In the genomic region with DNA sequence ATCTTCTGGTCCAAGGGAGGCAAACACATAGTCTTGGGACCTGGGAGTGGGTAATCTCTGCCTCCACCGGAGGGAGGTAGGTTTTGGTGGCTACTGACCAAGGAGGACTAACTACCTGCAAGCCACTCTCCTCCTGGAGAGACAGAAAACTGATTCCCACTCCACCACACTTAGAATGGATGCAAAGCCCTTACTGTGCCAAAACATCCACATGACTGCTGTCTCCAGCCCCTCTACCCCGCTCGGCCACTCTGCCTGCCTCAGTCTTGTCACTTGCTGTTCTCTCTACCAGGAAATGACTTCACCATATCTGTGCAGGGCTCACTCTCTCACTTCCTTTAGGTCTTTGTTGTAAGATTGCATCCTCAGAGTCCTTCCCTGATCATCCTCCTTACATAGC, we compare ENCODE assay signal across 10 cellular contexts.
DNase-seq lines count a peak whose midpoint lies in the region; ATAC-seq and TF ChIP-seq lines count a peak whose summit lies in the region.
"Had no signal": no experiment of that assay in that cellular context is flagged by ENCODE, and none has a peak within 500 bp of the region (broad histone marks: within the 10 kb centered on the region; RNA-seq: fewer than 3 reads in every experiment).

No MANE protein-coding gene starts in this region.

- peak overlapping the region; percentile 90 for H3K27ac Mint-ChIP-seq in activated T-cell treated with anti-CD3 and anti-CD28 coated beads, Interleukin-2, amount 50 U/mL, for 24 hours
- H3K27ac Mint-ChIP-seq in stimulated activated naive CD8-positive, alpha-beta T cell treated with anti-CD3 and anti-CD28 coated beads, Interleukin-15, amount 100 ng/mL, for 72 hours, result peak overlapping the region; percentile 92 to 94

- no peaks in the 10 kb centered on the region for H3K4me1 ChIP-seq in mucosa of descending colon (ENCODE audit: low read depth)

- no peak for TF ChIP-seq CTCF in mucosa of descending colon (IDR thresholded peaks at IDR 0.05)

- H3K27me3 Mint-ChIP-seq in activated T-cell treated with anti-CD3 and anti-CD28 coated beads, Interleukin-2, amount 50 U/mL, for 24 hours, result no peaks in the 10 kb centered on the region
- H3K27me3 Mint-ChIP-seq in stimulated activated naive CD8-positive, alpha-beta T cell treated with anti-CD3 and anti-CD28 coated beads, Interleukin-15, amount 100 ng/mL, for 72 hours, result no peaks in the 10 kb centered on the region

- peaks cover 8% of the 10 kb centered on the region for H3K9me3 Mint-ChIP-seq in activated T-cell treated with anti-CD3 and anti-CD28 coated beads, Interleukin-2, amount 50 U/mL, for 24 hours
- H3K9me3 Mint-ChIP-seq in stimulated activated naive CD8-positive, alpha-beta T cell treated with anti-CD3 and anti-CD28 coated beads, Interleukin-15, amount 100 ng/mL, for 72 hours, result peaks cover 0 to 6% of the 10 kb centered on the region in 2 donors

- H3K36me3 ChIP-seq in mucosa of descending colon (ENCODE audit: low read depth), result no peaks in the 10 kb centered on the region

- intact Hi-C loops in mucosa of descending colon (cut with DNase I, micrococcal nuclease), result no loop called here
- intact Hi-C loops in posterior vena cava (cut with DNase I), result no loop called here

- no peak overlapping the region for H3K4me3 ChIP-seq in mucosa of descending colon
- H3K4me3 ChIP-seq: lung had no signal

- no peaks in the 10 kb centered on the region for H3K9me3 ChIP-seq in mucosa of descending colon

- peak overlapping the region; percentile 84 for H3K4me3 Mint-ChIP-seq in activated T-cell treated with anti-CD3 and anti-CD28 coated beads, Interleukin-2, amount 50 U/mL, for 24 hours
- peak overlapping the region; percentile 88 to 92 for H3K4me3 Mint-ChIP-seq in stimulated activated naive CD8-positive, alpha-beta T cell treated with anti-CD3 and anti-CD28 coated beads, Interleukin-15, amount 100 ng/mL, for 72 hours

- peaks cover 70% of the 10 kb centered on the region for H3K4me1 Mint-ChIP-seq in activated T-cell treated with anti-CD3 and anti-CD28 coated beads, Interleukin-2, amount 50 U/mL, for 24 hours (ENCODE audit: low read depth)
- peaks cover 44% of the 10 kb centered on the region for H3K4me1 Mint-ChIP-seq in stimulated activated naive CD8-positive, alpha-beta T cell treated with anti-CD3 and anti-CD28 coated beads, Interleukin-15, amount 100 ng/mL, for 72 hours

- H3K36me3 Mint-ChIP-seq in activated T-cell treated with anti-CD3 and anti-CD28 coated beads, Interleukin-2, amount 50 U/mL, for 24 hours (ENCODE audit: low read depth), result peaks cover 31% of the 10 kb centered on the region

- peak; percentile 46 for ATAC-seq in mucosa of descending colon
- ATAC-seq in stimulated activated naive CD8-positive, alpha-beta T cell treated with anti-CD3 and anti-CD28 coated beads, Interleukin-15, amount 100 ng/mL, for 72 hours, result peak; percentile 92
- ATAC-seq in GM21619 (IDR thresholded peaks at IDR 0.05; ENCODE audit: unreplicated experiment), result no peak

- DNase-seq in activated T-cell treated with anti-CD3 and anti-CD28 coated beads for 1 hour (ENCODE audit: low read depth) (peak; percentile 9), activated T-cell treated with anti-CD3 and anti-CD28 coated beads for 4 hours (no peak), mucosa of descending colon (no peak), posterior vena cava (ENCODE audit: low spot score) (no peak), germinal center (ENCODE audit: low spot score) (no peak)
- peak; percentile 60 for DNase-seq in activated T-cell treated with anti-CD3 and anti-CD28 coated beads, Interleukin-2, amount 50 U/mL, for 24 hours
- peak; percentile 20 to 45 for DNase-seq in stimulated activated naive CD8-positive, alpha-beta T cell treated with anti-CD3 and anti-CD28 coated beads, Interleukin-15, amount 100 ng/mL, for 72 hours
- DNase-seq: trophoblast cell had no signal

Comparison
In these comparisons a context has a peak if more than half of its experiments do, and no peak if none do; other contexts are left out.
1. DNase-seq: peak in activated T-cell treated with anti-CD3 and anti-CD28 coated beads for 1 hour (single experiment), activated T-cell treated with anti-CD3 and anti-CD28 coated beads, Interleukin-2, amount 50 U/mL, for 24 hours (single experiment) and stimulated activated naive CD8-positive, alpha-beta T cell treated with anti-CD3 and anti-CD28 coated beads, Interleukin-15, amount 100 ng/mL, for 72 hours (2 of 2); none in activated T-cell treated with anti-CD3 and anti-CD28 coated beads for 4 hours (single experiment), mucosa of descending colon (0 of 3), posterior vena cava (single experiment) and germinal center (single experiment).